Comparison of ENCODE assay signal across 8 cellular contexts in genomic region chr17:17750881-17751280, GRCh38.
DNase-seq lines count a peak whose midpoint lies in the region; ATAC-seq and TF ChIP-seq lines count a peak whose summit lies in the region.

No MANE protein-coding gene starts in this region.

- no peak overlapping the region for H2BK5ac ChIP-seq in H9 (ENCODE audit: insufficient read length, low read length)

- peaks cover 77% of the 10 kb centered on the region for H4K20me1 ChIP-seq in DND-41 (ENCODE audit: insufficient read depth, low read length)
- H4K20me1 ChIP-seq in H9 (ENCODE audit: control insufficient read depth, insufficient read depth, insufficient read length) = no peaks in the 10 kb centered on the region

- no peak overlapping the region for H3K4me3 ChIP-seq in DND-41 (ENCODE audit: low read depth in 1 of 2, low read length in 2 of 2)
- no peak overlapping the region for H3K4me3 ChIP-seq in mesodermal cell (ENCODE audit: extremely low read depth, insufficient read depth, low read length, poor library complexity, severe bottlenecking)
- no peak overlapping the region for H3K4me3 ChIP-seq in SJCRH30

- peak overlapping the region; percentile 95 for H3K27ac Mint-ChIP-seq in activated CD8-positive, alpha-beta T cell treated with anti-CD3 and anti-CD28 coated beads, Interleukin-2, amount 10 ng/mL, durations not matched to agents 7 days and 5 days
- peak overlapping the region in 1 of 3 experiments; percentile 95; a peak in 2 of 7 replicates for H3K27ac Mint-ChIP-seq in H9

- H3K27me3 ChIP-seq in DND-41 (ENCODE audit: insufficient read depth, low read length, poor library complexity) (no peaks in the 10 kb centered on the region), H9 (ENCODE audit: insufficient read depth, low read length) (no peaks in the 10 kb centered on the region), SJCRH30 (no peaks in the 10 kb centered on the region)

- no peaks in the 10 kb centered on the region for H3K27me3 Mint-ChIP-seq in activated CD8-positive, alpha-beta T cell treated with anti-CD3 and anti-CD28 coated beads, Interleukin-2, amount 10 ng/mL, durations not matched to agents 7 days and 5 days (ENCODE audit: low read depth)
- H3K27me3 Mint-ChIP-seq in H9 (ENCODE audit: low read depth) = peaks cover under 1% of the 10 kb centered on the region

- H3K36me3 ChIP-seq in DND-41 (ENCODE audit: insufficient read depth, low read length) (peaks cover 7% of the 10 kb centered on the region), mesodermal cell (ENCODE audit: control insufficient read depth, insufficient read depth, low read length) (peaks cover 15% of the 10 kb centered on the region), SJCRH30 (no peaks in the 10 kb centered on the region)

- no peaks in the 10 kb centered on the region for H3K9me3 Mint-ChIP-seq in activated CD8-positive, alpha-beta T cell treated with anti-CD3 and anti-CD28 coated beads, Interleukin-2, amount 10 ng/mL, durations not matched to agents 7 days and 5 days (ENCODE audit: insufficient read depth)
- H3K9me3 Mint-ChIP-seq in H9 = no peaks in the 10 kb centered on the region

- no peak overlapping the region for H3K4ac ChIP-seq in H9 (ENCODE audit: low read depth, low read length)

- peaks cover 81% of the 10 kb centered on the region for H3K4me1 Mint-ChIP-seq in activated CD8-positive, alpha-beta T cell treated with anti-CD3 and anti-CD28 coated beads, Interleukin-2, amount 10 ng/mL, durations not matched to agents 7 days and 5 days (ENCODE audit: low read depth)
- peaks cover 36 to 42% of the 10 kb centered on the region in 2 experiments for H3K4me1 Mint-ChIP-seq in H9

- H2BK12ac ChIP-seq in H9 (ENCODE audit: insufficient read length, low read depth, low read length) = no peak overlapping the region

- DNase-seq in DND-41 (no peak), NCI-H1930 (lab: John Stamatoyannopoulos, UW) (no peak), H9 (no peak), NCI-H187 (lab: John Stamatoyannopoulos, UW) (no peak), SJCRH30 (no peak)
- DNase-seq in activated CD8-positive, alpha-beta T cell treated with anti-CD3 and anti-CD28 coated beads, Interleukin-2, amount 10 ng/mL, durations not matched to agents 7 days and 5 days = peak; percentile 85

- peaks cover 2% of the 10 kb centered on the region for H3K36me3 Mint-ChIP-seq in activated CD8-positive, alpha-beta T cell treated with anti-CD3 and anti-CD28 coated beads, Interleukin-2, amount 10 ng/mL, durations not matched to agents 7 days and 5 days (ENCODE audit: low read depth)
- peaks cover 0 to 2% (median 0%) of the 10 kb centered on the region in 3 experiments; a peak in 1 of 7 replicates for H3K36me3 Mint-ChIP-seq in H9 (ENCODE audit: insufficient read depth in 1 of 3, low read depth in 3 of 3)

- H3K4me3 Mint-ChIP-seq in activated CD8-positive, alpha-beta T cell treated with anti-CD3 and anti-CD28 coated beads, Interleukin-2, amount 10 ng/mL, durations not matched to agents 7 days and 5 days = peak overlapping the region; percentile 96
- no peak overlapping the region; a peak in 1 of 5 replicates for H3K4me3 Mint-ChIP-seq in H9

- 0 out of 2 replicates have a peak overlapping the region, but pooled peaks have one; percentile 86 for H3K4me2 ChIP-seq in DND-41 (ENCODE audit: insufficient read depth, low read length)
- H3K4me2 ChIP-seq in H9 (ENCODE audit: insufficient read depth, insufficient read length, low read length) = no peak overlapping the region

- H3K27ac ChIP-seq in DND-41 (ENCODE audit: low read length) (no peak overlapping the region), mesodermal cell (ENCODE audit: low read depth, low read length, severe bottlenecking) (peak overlapping the region; percentile 11), H9 (ENCODE audit: insufficient read length, low read depth, low read length) (no peak overlapping the region), SJCRH30 (no peak overlapping the region)

- H3K23me2 ChIP-seq in H9 (ENCODE audit: insufficient read length, low read depth, low read length, poor library complexity, severe bottlenecking) = no peaks in the 10 kb centered on the region

- no peak overlapping the region for H3K18ac ChIP-seq in H9 (ENCODE audit: insufficient read length, low read depth, low read length)

- no peak overlapping the region for H2BK20ac ChIP-seq in H9 (ENCODE audit: low read depth, low read length, poor library complexity, severe bottlenecking)

- WGBS in mesodermal cell (ENCODE audit: insufficient coverage in 2 of 2), 2 experiments = 87 to 91% methylated on average over 5 of the region's 8 CpGs
- no CpG with 5 or more reads among the region's 8 CpGs for WGBS in H9 (ENCODE audit: extremely low coverage, insufficient read length, low lambda C conversion rate)

- no peaks in the 10 kb centered on the region for H3K9me3 ChIP-seq in DND-41 (ENCODE audit: insufficient read depth, low read length, severe bottlenecking)
- no peaks in the 10 kb centered on the region for H3K9me3 ChIP-seq in mesodermal cell (ENCODE audit: control insufficient read depth, low read length)
- H3K9me3 ChIP-seq in H9 (ENCODE audit: control insufficient read depth, low read depth, low read length) = no peaks in the 10 kb centered on the region
- no peaks in the 10 kb centered on the region for H3K9me3 ChIP-seq in SJCRH30 (replicated peaks)

- H3K9ac ChIP-seq in DND-41 (ENCODE audit: low read depth, low read length) = no peak overlapping the region
- H3K9ac ChIP-seq in H9 (ENCODE audit: extremely low read depth, insufficient read length, low read length) = no peak overlapping the region

- H2BK120ac ChIP-seq in H9 (ENCODE audit: low read depth, low read length, poor library complexity, severe bottlenecking) = no peak overlapping the region

- CTCF ChIA-PET in activated CD8-positive, alpha-beta T cell treated with anti-CD3 and anti-CD28 coated beads, Interleukin-2, amount 10 ng/mL, durations not matched to agents 7 days and 5 days (lab: Charles Lee) = interaction anchor here (0.9 to 2.4 kb wide), 4 partner anchors 11 to 168 kb away, joined by 3 to 6 read pairs (median 4); no protein-coding TSS in a partner anchor

- no peak overlapping the region for H4K8ac ChIP-seq in H9 (replicated peaks; ENCODE audit: insufficient read length, low read depth, low read length)

- H3K4me1 ChIP-seq in DND-41 (ENCODE audit: insufficient read depth, low read length) = peaks cover 23% of the 10 kb centered on the region
- peaks cover 34% of the 10 kb centered on the region for H3K4me1 ChIP-seq in mesodermal cell (ENCODE audit: control insufficient read depth, insufficient read depth, low read length, poor library complexity, severe bottlenecking)
- H3K4me1 ChIP-seq in H9 (ENCODE audit: insufficient read depth, low read length) = peaks cover 11% of the 10 kb centered on the region
- H3K4me1 ChIP-seq in SJCRH30 = peaks cover 25% of the 10 kb centered on the region

- H3K14ac ChIP-seq in H9 (ENCODE audit: insufficient read depth, low read length) = no peak overlapping the region

- POLR2A ChIA-PET in activated CD8-positive, alpha-beta T cell treated with anti-CD3 and anti-CD28 coated beads, Interleukin-2, amount 10 ng/mL, durations not matched to agents 7 days and 5 days (lab: Charles Lee) = interaction anchor here (0.6 to 2.3 kb wide), 8 partner anchors 9 to 99 kb away, joined by 3 to 12 read pairs (median 4); partner anchors contain the start of gene SREBF1

- H3K79me2 ChIP-seq in DND-41 (ENCODE audit: insufficient read depth, low read length) (peaks cover 88% of the 10 kb centered on the region), H9 (ENCODE audit: insufficient read depth, low read length) (no peaks in the 10 kb centered on the region)

- no peak overlapping the region for H3K23ac ChIP-seq in H9 (ENCODE audit: insufficient read length, low read depth, low read length)

- no peak overlapping the region for H4K91ac ChIP-seq in H9 (ENCODE audit: insufficient read length, low read depth, low read length)

- H4K5ac ChIP-seq in H9 (ENCODE audit: insufficient read length, low read depth, low read length) = no peak overlapping the region

- ATAC-seq in DND-41 (ENCODE audit: insufficient read depth, low read depth) (no peak), HG03196 (IDR thresholded peaks at IDR 0.05; ENCODE audit: unreplicated experiment) (peak; percentile 23)
- peak; percentile 29 for ATAC-seq in activated CD8-positive, alpha-beta T cell treated with anti-CD3 and anti-CD28 coated beads, Interleukin-2, amount 10 ng/mL, durations not matched to agents 7 days and 5 days

- H3K56ac ChIP-seq in H9 (ENCODE audit: insufficient read length, low read depth, low read length) = no peak overlapping the region

- H2AFZ ChIP-seq in DND-41 (ENCODE audit: low read depth, low read length) (no peak overlapping the region), H9 (ENCODE audit: low read length) (no peak overlapping the region)

- no peak for TF ChIP-seq CTCF in DND-41 (IDR thresholded peaks at IDR 0.05; ENCODE audit: borderline replicate concordance, extremely low read depth, low read length, poor library complexity, severe bottlenecking)
- TF ChIP-seq CTCF in H9 (conservative IDR thresholded peaks at IDR 0.05) = no peak

- no peak overlapping the region for H3T11ph ChIP-seq in H9 (ENCODE audit: low read length)

- no peak overlapping the region for H2BK15ac ChIP-seq in H9 (ENCODE audit: low read depth, low read length)

- H3K79me1 ChIP-seq in H9 (ENCODE audit: insufficient read depth, low read depth, low read length, poor library complexity, severe bottlenecking) = no peaks in the 10 kb centered on the region

- H2AK5ac ChIP-seq in H9 (ENCODE audit: insufficient read length, low read length) = no peak overlapping the region
